In genomic region chr11:70897429-70897828, GRCh38 we compare ENCODE assay signal across 8 cellular contexts.
"Had no signal": no experiment of that assay in that cellular context is flagged by ENCODE, and none has a peak within 500 bp of the region (broad histone marks: within the 10 kb centered on the region; RNA-seq: fewer than 3 reads in every experiment).

No MANE protein-coding gene starts in this region.

- H3K4me3 ChIP-seq: GM12878 had no signal

- ATAC-seq: GM12878 had no signal

- DNase-seq: GDM1, GF-D8 had no signal

- FAIRE-seq: G401.6, GM12878, GM12891, GM12892, GM18507, GM19239 had no signal
